19 cellular contexts compared by ENCODE assay signal in the genomic region with DNA sequence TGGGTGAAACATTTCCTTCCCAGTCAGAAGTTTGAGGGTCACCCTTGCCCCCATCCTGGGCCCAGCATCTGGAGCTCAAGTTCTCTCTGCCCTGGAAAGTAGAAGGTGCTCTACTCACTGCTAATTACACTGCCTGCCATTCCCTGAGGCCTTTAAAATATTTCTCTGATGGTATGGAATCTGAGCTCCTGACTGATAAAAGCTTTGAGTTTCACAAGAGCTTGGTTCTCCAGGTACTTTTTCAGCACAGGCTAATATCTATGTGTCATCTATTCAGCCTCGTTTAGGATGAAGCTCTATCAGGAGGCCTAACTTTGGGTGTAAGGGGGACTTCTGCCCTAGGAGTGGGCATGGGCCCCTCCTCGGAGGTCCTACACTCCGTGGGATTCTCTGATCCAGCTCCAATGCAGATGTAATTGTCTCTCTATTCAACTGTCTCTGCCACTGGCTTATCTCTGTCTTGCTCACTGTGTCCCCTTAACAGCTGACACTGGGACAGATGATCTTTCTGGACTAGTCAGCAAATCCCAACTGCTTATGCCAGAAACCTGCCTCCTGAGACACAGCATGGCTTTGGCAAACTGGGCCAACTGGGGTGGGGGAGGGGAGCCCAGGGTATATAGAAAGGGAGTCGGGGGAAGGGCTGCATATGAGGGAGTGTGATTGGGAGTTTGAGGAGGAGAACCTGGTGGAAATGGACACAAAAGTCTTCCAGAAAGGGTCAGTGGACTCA.
"Had no signal": no experiment of that assay in that cellular context is flagged by ENCODE, and none has a peak within 500 bp of the region (broad histone marks: within the 10 kb centered on the region; RNA-seq: fewer than 3 reads in every experiment).

No MANE protein-coding gene starts in this region.

- H3K36me3 ChIP-seq: colonic mucosa, lower lobe of right lung, neutrophil, WERI-Rb-1 had no signal

- ATAC-seq: activated CD8-positive, alpha-beta T cell treated with anti-CD3 and anti-CD28 coated beads, Interleukin-2, amount 10 ng/mL, durations not matched to agents 7 days and 5 days; lower lobe of right lung; naive thymus-derived CD8-positive, alpha-beta T cell; right cardiac atrium had no signal

- DNase-seq: activated CD4-positive, alpha-beta T cell treated with anti-CD3 and anti-CD28 coated beads for 48 hours; activated CD8-positive, alpha-beta memory T cell treated with anti-CD3 and anti-CD28 coated beads, Interleukin-2, amount 50 U/mL, for 48 hours; activated CD8-positive, alpha-beta T cell treated with anti-CD3 and anti-CD28 coated beads, Interleukin-2, amount 10 ng/mL, durations not matched to agents 7 days and 5 days; activated naive CD4-positive, alpha-beta T cell treated with anti-CD3 and anti-CD28 coated beads for 36 hours; caudate nucleus; colonic mucosa; effector CD4-positive, alpha-beta T cell; lower lobe of right lung; naive thymus-derived CD8-positive, alpha-beta T cell; posterior cingulate gyrus; right cardiac atrium; stimulated activated CD4-positive, alpha-beta T cell treated with anti-CD3 and anti-CD28 coated beads, Interleukin-2, amount 100 ng/mL, for 24 hours; stimulated activated naive CD4-positive, alpha-beta T cell; substantia nigra; T1000; WERI-Rb-1 had no signal

- H2AFZ ChIP-seq: hepatocyte had no signal

- H3K4me1 ChIP-seq: colonic mucosa had no signal

- H3K9me3 ChIP-seq: colonic mucosa, lower lobe of right lung, neutrophil had no signal

- H3K27ac ChIP-seq: colonic mucosa, epithelial cell of prostate, hepatocyte, lower lobe of right lung, neutrophil, WERI-Rb-1 had no signal

- H3K4me3 ChIP-seq: colonic mucosa, hepatocyte, lower lobe of right lung had no signal

- H3K27me3 ChIP-seq: colonic mucosa, hepatocyte, neutrophil had no signal

- H3K4me2 ChIP-seq: hepatocyte had no signal
